In genomic region chr22:40322818-40323447, GRCh38 we compare ENCODE assay signal across 23 cellular contexts. TPM values are rescaled to one million over a fixed set of nuclear protein-coding genes. Genes with fewer than 3 reads are reported as not detected.
DNase-seq lines count a peak whose midpoint lies in the region; ATAC-seq, FAIRE-seq and TF ChIP-seq lines count a peak whose summit lies in the region.
"Had no signal": no experiment of that assay in that cellular context is flagged by ENCODE, and none has a peak within 500 bp of the region (broad histone marks: within the 10 kb centered on the region; RNA-seq: fewer than 3 reads in every experiment).

No MANE protein-coding gene starts in this region.

- intact Hi-C loops in HepG2 (cut with micrococcal nuclease; ENCODE audit: unreplicated experiment): no loop called here
- intact Hi-C loops in activated CD8-positive, alpha-beta T cell treated with anti-CD3 and anti-CD28 coated beads for 36 hours (cut with micrococcal nuclease): no loop called here

- peak overlapping the region; percentile 14 for H3K27ac Mint-ChIP-seq in activated CD8-positive, alpha-beta T cell treated with anti-CD3 and anti-CD28 coated beads for 36 hours

- H3K9me3 ChIP-seq in liver (ENCODE audit: control insufficient read depth in 4 of 4, low read length in 3 of 4): no peaks in the 10 kb centered on the region
- no peaks in the 10 kb centered on the region for H3K9me3 ChIP-seq in HepG2 (ENCODE audit: low read length)
- no peaks in the 10 kb centered on the region for H3K9me3 ChIP-seq in hepatocyte (ENCODE audit: low read depth)
- H3K9me3 ChIP-seq: HAP-1, left lung had no signal

- TF ChIP-seq RAD21 in liver (IDR thresholded peaks at IDR 0.05) (no peak), HepG2 (CRISPR knock-in tag; IDR thresholded peaks at IDR 0.05) (no peak)

- in situ Hi-C loops in HepG2 (cut with HindIII; ENCODE audit: extremely low pct_ligation_motif_present, low pct_unique_long_range_greater_than_20kb): no loop called here

- H3K27ac ChIP-seq in liver (ENCODE audit: low read depth in 1 of 2, low read length in 2 of 2): no peak overlapping the region
- H3K27ac ChIP-seq in HepG2 (ENCODE audit: extremely low read length, insufficient read depth, low read length): no peak overlapping the region
- peak overlapping the region; percentile 29 for H3K27ac ChIP-seq in hepatocyte
- H3K27ac ChIP-seq: foreskin keratinocyte, parathyroid adenoma, SK-N-MC had no signal

- TF ChIP-seq POLR2A in HepG2 (IDR thresholded peaks at IDR 0.05; ENCODE audit: insufficient read depth in 1 of 2, low read depth in 2 of 2, low read length in 2 of 2): no peak

- no peak for TF ChIP-seq CTCF in liver (IDR thresholded peaks at IDR 0.05; ENCODE audit: low read depth, low read length, missing input control)
- TF ChIP-seq CTCF in HepG2 (CRISPR knock-in tag; IDR thresholded peaks at IDR 0.05): no peak
- no peak for TF ChIP-seq CTCF in activated CD8-positive, alpha-beta T cell treated with anti-CD3 and anti-CD28 coated beads for 36 hours (IDR thresholded peaks at IDR 0.05)
- no peak for TF ChIP-seq CTCF in hepatocyte (IDR thresholded peaks at IDR 0.05; ENCODE audit: poor library complexity)

- TF ChIP-seq EP300 in HepG2 (IDR thresholded peaks at IDR 0.05; ENCODE audit: low read depth in 2 of 2, low read length in 2 of 2): no peak
- TF ChIP-seq EP300 in HepG2 (CRISPR knock-in tag; IDR thresholded peaks at IDR 0.05; ENCODE audit: borderline replicate concordance): no peak

- H3K36me3 ChIP-seq in liver (ENCODE audit: control insufficient read depth in 4 of 4, insufficient read depth in 3 of 4, low read depth in 1 of 4, low read length in 3 of 4) (peaks cover 6 to 42% (median 35%) of the 10 kb centered on the region in 4 donors), HepG2 (replicated peaks in 1 of 2; ENCODE audit: control insufficient read depth in 1 of 2, insufficient read depth in 2 of 2, low read length in 2 of 2) (peaks cover 7 to 33% of the 10 kb centered on the region in 2 experiments), hepatocyte (replicated peaks; ENCODE audit: insufficient read depth, low read depth) (no peaks in the 10 kb centered on the region)

- H3K4me1 ChIP-seq in liver (ENCODE audit: control insufficient read depth in 4 of 4, insufficient read depth in 4 of 4, low read length in 3 of 4) (no peaks in the 10 kb centered on the region), HepG2 (ENCODE audit: insufficient read depth, low read length) (no peaks in the 10 kb centered on the region), hepatocyte (ENCODE audit: insufficient read depth) (peaks cover 9% of the 10 kb centered on the region)
- H3K4me1 ChIP-seq: foreskin keratinocyte, HAP-1, left lung, parathyroid adenoma had no signal

- no TSS peak for BruUV-seq in HepG2 (replicated peaks; lab: Mats Ljungman, UMichigan)

- H3K9me2 ChIP-seq in hepatocyte (replicated peaks; ENCODE audit: insufficient read depth): no peaks in the 10 kb centered on the region

- DNase-seq in HepG2 (ENCODE audit: low spot score) (no peak), hepatocyte (ENCODE audit: low spot score) (no peak), T1000 (lab: John Stamatoyannopoulos, UW) (no peak)
- DNase-seq in activated CD8-positive, alpha-beta T cell treated with anti-CD3 and anti-CD28 coated beads for 36 hours: no peak
- DNase-seq in activated effector memory CD4-positive, alpha-beta T cell treated with Interleukin-2 at 50 U/mL for 16 hours: no peak
- DNase-seq: cerebellar nuclear complex, DMS53, foreskin keratinocyte, GF-D8, immature natural killer cell, KG1, left lung, NCI-H526, RPMI8226 had no signal

- H3K9me3 Mint-ChIP-seq in activated CD8-positive, alpha-beta T cell treated with anti-CD3 and anti-CD28 coated beads for 36 hours: no peaks in the 10 kb centered on the region
- H3K9me3 Mint-ChIP-seq: immature natural killer cell, mesothelial cell of epicardium, nephron had no signal

- H4K20me1 ChIP-seq in HepG2 (ENCODE audit: insufficient read depth, low read length): no peaks in the 10 kb centered on the region; the same call in 1 of the 2 replicates
- no peaks in the 10 kb centered on the region for H4K20me1 ChIP-seq in hepatocyte (ENCODE audit: insufficient read depth, poor library complexity, severe bottlenecking)

- POLR2A ChIA-PET in HepG2 (lab: Yijun Ruan, JAX): interaction anchor here (0.6 kb wide), 1 partner anchor 135 kb away, joined by 4 read pairs; no protein-coding TSS in a partner anchor
- POLR2A ChIA-PET in activated CD8-positive, alpha-beta T cell treated with anti-CD3 and anti-CD28 coated beads for 36 hours (lab: Charles Lee): interaction anchor here (0.9 to 2.6 kb wide), 7 partner anchors 13 to 64 kb away, joined by 3 to 10 read pairs (median 5); partner anchors contain the start of gene ADSL

- H3K4me3 ChIP-seq in liver (ENCODE audit: low read depth in 1 of 3, low read length in 3 of 3): no peak overlapping the region
- H3K4me3 ChIP-seq in HepG2 (replicated peaks in 1 of 3; ENCODE audit: insufficient read depth in 1 of 3, low read depth in 2 of 3, low read length in 3 of 3): no peak overlapping the region
- no peak overlapping the region for H3K4me3 ChIP-seq in hepatocyte
- H3K4me3 ChIP-seq: HAP-1, left lung, SK-N-MC had no signal

- H3K9ac ChIP-seq in liver (ENCODE audit: low read depth in 1 of 2, low read length in 2 of 2) (no peak overlapping the region), HepG2 (ENCODE audit: insufficient read depth, low read depth, low read length) (no peak overlapping the region)
- H3K9ac ChIP-seq: parathyroid adenoma had no signal

- H3K27me3 Mint-ChIP-seq in activated CD8-positive, alpha-beta T cell treated with anti-CD3 and anti-CD28 coated beads for 36 hours: no peaks in the 10 kb centered on the region

- no peak overlapping the region for H3K4me2 ChIP-seq in HepG2 (ENCODE audit: low read depth, low read length)
- H3K4me2 ChIP-seq in hepatocyte: no peak overlapping the region

- H3K27me3 ChIP-seq in liver (ENCODE audit: control insufficient read depth in 4 of 4, insufficient read depth in 4 of 4, low read length in 3 of 4) (no peaks in the 10 kb centered on the region), HepG2 (ENCODE audit: control insufficient read depth in 1 of 2, insufficient read depth in 2 of 2, low read length in 2 of 2) (no peaks in the 10 kb centered on the region), hepatocyte (no peaks in the 10 kb centered on the region)
- H3K27me3 ChIP-seq: foreskin keratinocyte, left lung had no signal

- H3K4me3 Mint-ChIP-seq in activated CD8-positive, alpha-beta T cell treated with anti-CD3 and anti-CD28 coated beads for 36 hours: no peak overlapping the region
- H3K4me3 Mint-ChIP-seq: mesothelial cell of epicardium, nephron had no signal

- no peak overlapping the region for H2AFZ ChIP-seq in HepG2 (ENCODE audit: low read length)
- H2AFZ ChIP-seq in hepatocyte: no peak overlapping the region
- H2AFZ ChIP-seq: parathyroid adenoma had no signal

- H3K79me2 ChIP-seq in HepG2 (ENCODE audit: insufficient read depth, low read length) (no peaks in the 10 kb centered on the region), hepatocyte (no peaks in the 10 kb centered on the region)
- H3K79me2 ChIP-seq: parathyroid adenoma had no signal

- FAIRE-seq in HepG2 (lab: Jason Lieb, UNC): no peak
- FAIRE-seq: astrocyte, urothelium cell line had no signal

- ATAC-seq in HepG2: no peak
- ATAC-seq in activated CD8-positive, alpha-beta T cell treated with anti-CD3 and anti-CD28 coated beads for 36 hours: no peak
- ATAC-seq in GM21529 (IDR thresholded peaks at IDR 0.05; ENCODE audit: unreplicated experiment): no peak
- ATAC-seq: foreskin keratinocyte, left lung had no signal

- peaks cover 66% of the 10 kb centered on the region for H3K4me1 Mint-ChIP-seq in activated CD8-positive, alpha-beta T cell treated with anti-CD3 and anti-CD28 coated beads for 36 hours (ENCODE audit: low read depth)
- H3K4me1 Mint-ChIP-seq: mesothelial cell of epicardium, nephron had no signal

- CTCF ChIA-PET in HepG2 (lab: Yijun Ruan, JAX; ENCODE audit: low intra/inter-chr PET ratio, low total read pairs): no interaction called here
- CTCF ChIA-PET in activated CD8-positive, alpha-beta T cell treated with anti-CD3 and anti-CD28 coated beads for 36 hours (lab: Charles Lee): interaction anchor here (1.1 to 2.1 kb wide), 4 partner anchors 11 to 73 kb away, joined by 3 to 5 read pairs (median 3); no protein-coding TSS in a partner anchor

- peaks cover 33% of the 10 kb centered on the region for H3K36me3 Mint-ChIP-seq in activated CD8-positive, alpha-beta T cell treated with anti-CD3 and anti-CD28 coated beads for 36 hours (ENCODE audit: low read depth)

- WGBS in liver: 89% methylated on average over 17 of the region's 17 CpGs
- WGBS in HepG2 (ENCODE audit: low lambda C conversion rate): 96% methylated on average over 16 of the region's 17 CpGs
- 95% methylated on average over 17 of the region's 17 CpGs for WGBS in hepatocyte (ENCODE audit: low lambda C conversion rate, missing lambda C conversion rate)

RNA-seq across cellular contexts. Expression of gene ADSL, which starts 23.4 kb away (rescaled TPM):
- total RNA-seq in liver: 10 to 100 TPM; 52.5 to 54.5 TPM
- 10 to 100 TPM; 19.4 to 27.1 TPM for polyA plus RNA-seq in liver
- 174 and 246 TPM in 2 replicates for total RNA-seq in HepG2 (2016; rRNA removed; fragmentation: Illumina TruSeq; extraction: Trizol)
- 48.4 and 50.9 TPM in 2 replicates for total RNA-seq in HepG2 (2016; cell fraction: cytosol; rRNA removed; fragmentation: Illumina TruSeq; extraction: Trizol; ENCODE audit: low read depth)
- total RNA-seq in HepG2 (2016; cell fraction: insoluble cytoplasmic fraction; rRNA removed; fragmentation: Illumina TruSeq; extraction: Trizol): 170 and 259 TPM in 2 replicates
- 74.9 and 82.1 TPM in 2 replicates for total RNA-seq in HepG2 (2016; cell fraction: membrane; rRNA removed; fragmentation: Illumina TruSeq; extraction: Trizol)
- 104 TPM in 2 replicates for total RNA-seq in HepG2 (2016; cell fraction: nucleus; rRNA removed; fragmentation: Illumina TruSeq; extraction: Trizol)
- 123 and 126 TPM in 2 replicates for polyA plus RNA-seq in HepG2 (2011; rRNA removed)
- 146 and 165 TPM in 2 replicates for polyA plus RNA-seq in HepG2 (2011; cell fraction: cytosol; rRNA removed)
- polyA plus RNA-seq in HepG2 (2011; cell fraction: nucleus; rRNA removed): 121 and 128 TPM in 2 replicates
- polyA plus RNA-seq in HepG2 (2012): 85.3 and 95.9 TPM in 2 replicates
- polyA plus RNA-seq in HepG2 (2016; cell fraction: cytosol; fragmentation: Illumina TruSeq; extraction: Trizol; ENCODE audit: low read depth): 29.4 and 31.7 TPM in 2 replicates
- 192 and 202 TPM in 2 replicates for polyA plus RNA-seq in HepG2 (2016; cell fraction: insoluble cytoplasmic fraction; fragmentation: Illumina TruSeq; extraction: Trizol; ENCODE audit: low read depth)
- 40.9 and 42.5 TPM in 2 replicates for polyA plus RNA-seq in HepG2 (2016; cell fraction: membrane; fragmentation: Illumina TruSeq; extraction: Trizol; ENCODE audit: low read depth)
- polyA plus RNA-seq in HepG2 (2016; cell fraction: nucleus; fragmentation: Illumina TruSeq; extraction: Trizol; ENCODE audit: insufficient read depth, low read depth): 112 and 125 TPM in 2 replicates
- polyA minus RNA-seq in HepG2 (2011; rRNA and poly(A)+ RNA removed; ENCODE audit: low replicate concordance): 148 and 183 TPM in 2 replicates
- 49.9 and 55.2 TPM in 2 replicates for polyA minus RNA-seq in HepG2 (2011; cell fraction: cytosol; rRNA and poly(A)+ RNA removed)
- 79.3 and 97.1 TPM in 2 replicates for polyA minus RNA-seq in HepG2 (2011; cell fraction: nucleus; rRNA and poly(A)+ RNA removed)
- total RNA-seq in activated CD8-positive, alpha-beta T cell treated with anti-CD3 and anti-CD28 coated beads for 36 hours: 100 to 1,000 TPM; 160 to 169 TPM
- total RNA-seq in hepatocyte: 81.8 and 89.6 TPM in 2 replicates
- 54.8 and 66.1 TPM in 2 replicates for polyA plus RNA-seq in hepatocyte

RNA-seq across cellular contexts. Expression of gene SGSM3, which starts 47.5 kb away (rescaled TPM):
- 10 to 100 TPM; 14.9 to 32.9 TPM for total RNA-seq in liver
- polyA plus RNA-seq in liver: 10 to 100 TPM; 21.1 to 29.4 TPM
- total RNA-seq in HepG2 (2016; rRNA removed; fragmentation: Illumina TruSeq; extraction: Trizol): 10.8 and 15.7 TPM in 2 replicates
- total RNA-seq in HepG2 (2016; cell fraction: cytosol; rRNA removed; fragmentation: Illumina TruSeq; extraction: Trizol; ENCODE audit: low read depth): 12.7 and 13.4 TPM in 2 replicates
- total RNA-seq in HepG2 (2016; cell fraction: insoluble cytoplasmic fraction; rRNA removed; fragmentation: Illumina TruSeq; extraction: Trizol): 8.1 and 17.9 TPM in 2 replicates
- 12.6 and 12.7 TPM in 2 replicates for total RNA-seq in HepG2 (2016; cell fraction: membrane; rRNA removed; fragmentation: Illumina TruSeq; extraction: Trizol)
- 18.0 and 19.9 TPM in 2 replicates for total RNA-seq in HepG2 (2016; cell fraction: nucleus; rRNA removed; fragmentation: Illumina TruSeq; extraction: Trizol)
- polyA plus RNA-seq in HepG2 (2011; rRNA removed): 23.8 and 30.6 TPM in 2 replicates
- polyA plus RNA-seq in HepG2 (2011; cell fraction: cytosol; rRNA removed): 8.3 and 16.1 TPM in 2 replicates
- polyA plus RNA-seq in HepG2 (2011; cell fraction: nucleus; rRNA removed): 265 and 362 TPM in 2 replicates
- 12.7 and 19.1 TPM in 2 replicates for polyA plus RNA-seq in HepG2 (2012)
- polyA plus RNA-seq in HepG2 (2016; cell fraction: cytosol; fragmentation: Illumina TruSeq; extraction: Trizol; ENCODE audit: low read depth): 5.0 and 5.7 TPM in 2 replicates
- polyA plus RNA-seq in HepG2 (2016; cell fraction: insoluble cytoplasmic fraction; fragmentation: Illumina TruSeq; extraction: Trizol; ENCODE audit: low read depth): 8.9 and 11.3 TPM in 2 replicates
- 8.8 and 9.1 TPM in 2 replicates for polyA plus RNA-seq in HepG2 (2016; cell fraction: membrane; fragmentation: Illumina TruSeq; extraction: Trizol; ENCODE audit: low read depth)
- 46.2 and 59.6 TPM in 2 replicates for polyA plus RNA-seq in HepG2 (2016; cell fraction: nucleus; fragmentation: Illumina TruSeq; extraction: Trizol; ENCODE audit: insufficient read depth, low read depth)
- polyA minus RNA-seq in HepG2 (2011; rRNA and poly(A)+ RNA removed; ENCODE audit: low replicate concordance): 20.1 and 47.7 TPM in 2 replicates
- 3.8 and 6.1 TPM in 2 replicates for polyA minus RNA-seq in HepG2 (2011; cell fraction: cytosol; rRNA and poly(A)+ RNA removed)
- polyA minus RNA-seq in HepG2 (2011; cell fraction: nucleus; rRNA and poly(A)+ RNA removed): 22.9 and 34.2 TPM in 2 replicates
- total RNA-seq in activated CD8-positive, alpha-beta T cell treated with anti-CD3 and anti-CD28 coated beads for 36 hours: 10 to 100 TPM; 60.2 to 64.3 TPM
- 59.4 and 60.4 TPM in 2 replicates for total RNA-seq in hepatocyte
- polyA plus RNA-seq in hepatocyte: 111 and 126 TPM in 2 replicates
